ENCODE assay signal across 24 cellular contexts in the genomic region with DNA sequence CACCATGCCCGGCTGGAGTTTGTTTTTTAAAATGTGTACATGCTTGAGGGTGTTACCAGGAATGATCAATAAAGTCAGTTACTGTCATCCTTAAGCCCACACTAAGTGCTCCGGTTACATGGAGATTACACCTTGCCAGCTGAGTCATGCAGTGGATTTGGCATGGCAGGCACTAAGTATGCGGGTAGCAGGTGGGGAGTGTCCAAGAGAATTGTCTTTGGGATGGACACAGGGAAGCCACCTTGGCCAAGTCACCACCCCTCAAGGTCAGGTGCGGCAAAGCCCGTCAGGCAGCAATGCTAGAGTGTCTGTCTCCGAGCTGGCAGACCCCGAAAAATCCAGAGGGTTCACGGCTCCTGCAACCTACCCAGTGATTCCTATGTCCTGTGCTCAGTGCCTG. TPM values are rescaled to one million over a fixed set of nuclear protein-coding genes. Genes with fewer than 3 reads are reported as not detected.
DNase-seq lines count a peak whose midpoint lies in the region; ATAC-seq and TF ChIP-seq lines count a peak whose summit lies in the region.
"Had no signal": no experiment of that assay in that cellular context is flagged by ENCODE, and none has a peak within 500 bp of the region (broad histone marks: within the 10 kb centered on the region; RNA-seq: fewer than 3 reads in every experiment).

No MANE protein-coding gene starts in this region.

- H3F3A ChIP-seq in PC-3 (ENCODE audit: low read length, unreplicated experiment): no peaks in the 10 kb centered on the region

- no peaks in the 10 kb centered on the region for H3K9me2 ChIP-seq in PC-3 (replicated peaks; ENCODE audit: low read length)

- intact Hi-C loops in PC-3 (cut with micrococcal nuclease) (no loop called here), upper lobe of right lung (cut with DNase I) (no loop called here)

- POLR2A ChIA-PET in PC-3 (lab: Charles Lee; ENCODE audit: unreplicated experiment): no interaction called here

- peaks cover 5% of the 10 kb centered on the region; the same call in 1 of the 2 replicates for H3K4me1 ChIP-seq in PC-3 (ENCODE audit: insufficient read depth, low read length)
- peaks cover 7% of the 10 kb centered on the region for H3K4me1 ChIP-seq in upper lobe of right lung
- H3K4me1 ChIP-seq: BLaER1 had no signal

- H4K20me1 ChIP-seq in PC-3 (ENCODE audit: low read length): no peaks in the 10 kb centered on the region

- peak; percentile 92 for ATAC-seq in PC-3
- no peak for ATAC-seq in upper lobe of right lung
- no peak for ATAC-seq in HG03354 (IDR thresholded peaks at IDR 0.05; ENCODE audit: poor library complexity, severe bottlenecking, unreplicated experiment)
- no peak for ATAC-seq in GM21360 (IDR thresholded peaks at IDR 0.05; ENCODE audit: unreplicated experiment)

- no peaks in the 10 kb centered on the region for H3K79me2 ChIP-seq in PC-3 (ENCODE audit: low read length)

- DNase-seq in NCI-H82 (lab: John Stamatoyannopoulos, UW) (peak; percentile 22), NCI-H82 treated with DMSO at 0.1 percent for 48 hours (lab: John Stamatoyannopoulos, UW; ENCODE audit: unreplicated experiment) (no peak), PC-3 (peak; percentile 72), fibroblast of mammary gland (ENCODE audit: low read depth) (peak; percentile 4), upper lobe of right lung (peak; percentile 40), activated gamma-delta T cell (lab: John Stamatoyannopoulos, UW) (no peak)
- DNase-seq: CD4-positive, CD25-positive, alpha-beta regulatory T cell; DMS153; GM23248; H9; NCI-H1092; NCI-H1417 treated with DMSO at 0.1 percent for 48 hours; NCI-H1694 treated with DMSO at 0.1 percent for 48 hours; NCI-H2107; NCI-H524; NCI-H748 treated with DMSO at 0.1 percent for 48 hours; NK-92 treated with Interleukin-12 subunit alpha and Interleukin-12 subunit beta, amount 100 ng/mL, for 24 hours; PC-9; Right ventricle myocardium superior had no signal

- no peaks in the 10 kb centered on the region for H3K36me3 ChIP-seq in PC-3 (ENCODE audit: low read depth, low read length)
- no peaks in the 10 kb centered on the region for H3K36me3 ChIP-seq in upper lobe of right lung

- CTCF ChIA-PET in PC-3 (lab: Charles Lee): no interaction called here

- no peak overlapping the region for H3K9ac ChIP-seq in PC-3 (ENCODE audit: low read length)
- H3K9ac ChIP-seq: BLaER1, GM23248, KMS-11 had no signal

- H3K27ac ChIP-seq in PC-3 (ENCODE audit: low read length): no peak overlapping the region
- no peak overlapping the region for H3K27ac ChIP-seq in upper lobe of right lung
- H3K27ac ChIP-seq: BLaER1, GM23248, HL-60, KMS-11, PC-9 had no signal

- H3K4me3 ChIP-seq in PC-3 (ENCODE audit: low read length) (no peak overlapping the region), fibroblast of mammary gland (ENCODE audit: control insufficient read depth, low read depth, low read length) (no peak overlapping the region), upper lobe of right lung (no peak overlapping the region)
- H3K4me3 ChIP-seq: BLaER1, GM23248, PC-9 had no signal

- H3K9me3 ChIP-seq in PC-3 (ENCODE audit: low read length) (no peaks in the 10 kb centered on the region), upper lobe of right lung (no peaks in the 10 kb centered on the region)
- H3K9me3 ChIP-seq: BLaER1 had no signal

- H3K27me3 ChIP-seq in PC-3 (ENCODE audit: low read length) (no peaks in the 10 kb centered on the region), upper lobe of right lung (no peaks in the 10 kb centered on the region)
- H3K27me3 ChIP-seq: BLaER1 had no signal

- H2AFZ ChIP-seq in PC-3 (ENCODE audit: low read length): no peak overlapping the region
- H2AFZ ChIP-seq: GM23248, PC-9 had no signal

- H3K4me2 ChIP-seq in PC-3 (ENCODE audit: low read length): no peak overlapping the region
- H3K4me2 ChIP-seq: BLaER1, KMS-11, PC-9 had no signal

- TF ChIP-seq CTCF in PC-3 (conservative IDR thresholded peaks at IDR 0.05; ENCODE audit: low read depth, low read length) (no peak), fibroblast of mammary gland (conservative IDR thresholded peaks at IDR 0.05; ENCODE audit: control insufficient read depth, insufficient read depth, low read depth, low read length) (no peak), upper lobe of right lung (IDR thresholded peaks at IDR 0.05) (no peak)

- BruUV-seq in PC-3 (replicated peaks; lab: Mats Ljungman, UMichigan): no TSS peak

RNA-seq across cellular contexts. Expression of a gene that starts 54.8 kb away (rescaled TPM):
- total RNA-seq in PC-3 (2014; rRNA removed): 30.5 and 40.5 TPM in 2 replicates
- total RNA-seq in upper lobe of right lung: not detected
- total RNA-seq: CD4-positive, CD25-positive, alpha-beta regulatory T cell; GM23248; PC-9; Right ventricle myocardium superior had no signal

Comparison
In these comparisons a context has a peak if more than half of its experiments do, and no peak if none do; other contexts are left out.
1. DNase-seq: peak in NCI-H82 (single experiment), PC-3 (single experiment), fibroblast of mammary gland (single experiment) and upper lobe of right lung (single experiment); none in NCI-H82 treated with DMSO at 0.1 percent for 48 hours (single experiment) and activated gamma-delta T cell (single experiment).
2. RNA of a gene that starts 54.8 kb away (total RNA-seq): 30.5 to 40.5 TPM in PC-3; not detected in upper lobe of right lung (single experiment); every median in the first group is over 10 times any median in the second.